ENCODE assay signal across 18 cellular contexts in genomic region chr2:216055661-216056060, GRCh38. TPM values are rescaled to one million over a fixed set of nuclear protein-coding genes. Genes with fewer than 3 reads are reported as not detected.
"Had no signal": no experiment of that assay in that cellular context is flagged by ENCODE, and none has a peak within 500 bp of the region (broad histone marks: within the 10 kb centered on the region; RNA-seq: fewer than 3 reads in every experiment).

No MANE protein-coding gene starts in this region.

- H3K4me3 Mint-ChIP-seq: activated CD4-positive, alpha-beta T cell treated with anti-CD3 and anti-CD28 coated beads for 36 hours had no signal

- H3K9me3 ChIP-seq: colonic mucosa, gastrocnemius medialis, SJSA1, transverse colon had no signal

- H3K27ac Mint-ChIP-seq: activated CD4-positive, alpha-beta T cell treated with anti-CD3 and anti-CD28 coated beads for 36 hours had no signal

- DNase-seq: activated CD4-positive, alpha-beta T cell treated with anti-CD3 and anti-CD28 coated beads for 36 hours; activated effector memory CD4-positive, alpha-beta T cell treated with anti-CD3 and anti-CD28 coated beads, Interleukin-2, amount 50 U/mL, for 16 hours; activated T-cell treated with anti-CD3 and anti-CD28 coated beads for 4 hours; colonic mucosa; gastrocnemius medialis; heart right ventricle; left ventricle myocardium superior; mesendoderm; posterior cingulate gyrus; stimulated activated naive B cell treated with anti-CD40 and anti-IgM and Interleukin-4, amounts not matched to agents 10 μg/mL and 1 μg/mL and 100 μg/mL, for 72 hours; SW 1271; T1000; transverse colon had no signal

- H3K27me3 ChIP-seq: cardiac muscle cell, colonic mucosa, gastrocnemius medialis, heart right ventricle, SJSA1, transverse colon had no signal

- H3K4me2 ChIP-seq: smooth muscle cell had no signal

- FAIRE-seq: endothelial cell of umbilical vein, keratinocyte had no signal

- H3K27me3 Mint-ChIP-seq: activated CD4-positive, alpha-beta T cell treated with anti-CD3 and anti-CD28 coated beads for 36 hours; stimulated activated naive B cell treated with anti-CD40 and anti-IgM and Interleukin-4, amounts not matched to agents 10 μg/mL and 1 μg/mL and 100 μg/mL, for 72 hours had no signal

- H3K9me3 Mint-ChIP-seq: stimulated activated naive B cell treated with anti-CD40 and anti-IgM and Interleukin-4, amounts not matched to agents 10 μg/mL and 1 μg/mL and 100 μg/mL, for 72 hours had no signal

- ATAC-seq: activated CD4-positive, alpha-beta T cell treated with anti-CD3 and anti-CD28 coated beads for 36 hours; gastrocnemius medialis; heart right ventricle; left ventricle myocardium superior; stimulated activated naive B cell treated with anti-CD40 and anti-IgM and Interleukin-4, amounts not matched to agents 10 μg/mL and 1 μg/mL and 100 μg/mL, for 72 hours had no signal

- H3K4me1 ChIP-seq: colonic mucosa, gastrocnemius medialis, SJSA1 had no signal

- H3K36me3 ChIP-seq: colonic mucosa, gastrocnemius medialis, SJSA1, transverse colon had no signal

- H3K4me3 ChIP-seq: cardiac muscle cell, colonic mucosa, gastrocnemius medialis, heart right ventricle, SJSA1, smooth muscle cell, transverse colon had no signal

- H3K27ac ChIP-seq: cardiac muscle cell, colonic mucosa, gastrocnemius medialis, heart right ventricle, SJSA1 had no signal

RNA-seq across cellular contexts. Expression of gene TMEM169, which starts 26.1 kb away (rescaled TPM):
- total RNA-seq: gastrocnemius medialis had no signal
- polyA plus RNA-seq: endothelial cell of umbilical vein, keratinocyte had no signal
